ENCODE assay signal across 15 cellular contexts in the genomic region with DNA sequence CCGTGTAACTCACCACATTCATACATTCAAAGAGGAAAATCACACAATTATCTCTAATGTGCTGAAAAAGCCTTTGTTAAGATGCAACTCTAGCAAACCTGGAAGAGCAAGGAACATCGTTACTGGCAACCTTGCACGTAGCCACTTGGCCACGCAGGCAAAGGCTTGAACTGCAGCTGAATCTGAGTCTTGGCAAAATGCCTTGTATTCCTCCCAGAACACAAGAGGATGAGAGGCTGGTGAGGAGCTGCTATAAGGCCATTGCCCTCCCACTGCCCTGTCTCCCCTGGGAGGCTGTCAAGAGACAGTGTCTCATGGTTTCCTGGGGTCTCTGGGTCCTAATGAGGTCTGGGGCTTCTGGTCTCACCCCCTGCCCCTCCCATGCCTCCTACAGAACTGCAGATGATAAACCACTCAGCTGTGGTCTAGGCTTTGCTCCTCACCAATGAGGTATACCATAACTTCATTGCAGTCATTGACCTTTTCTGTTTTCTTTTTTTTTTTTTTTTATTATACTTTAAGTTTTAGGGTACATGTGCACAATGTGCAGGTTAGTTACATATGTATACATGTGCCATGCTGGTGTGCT.
DNase-seq lines count a peak whose midpoint lies in the region; FAIRE-seq and TF ChIP-seq lines count a peak whose summit lies in the region.
"Had no signal": no experiment of that assay in that cellular context is flagged by ENCODE, and none has a peak within 500 bp of the region (broad histone marks: within the 10 kb centered on the region; RNA-seq: fewer than 3 reads in every experiment).

No MANE protein-coding gene starts in this region.

- H4K20me1 ChIP-seq in keratinocyte (ENCODE audit: control insufficient read depth, extremely low read depth, insufficient read depth, low read length), result no peaks in the 10 kb centered on the region

- peak overlapping the region; percentile 87 for H3K4me2 ChIP-seq in keratinocyte (ENCODE audit: control insufficient read depth, extremely low read depth, insufficient read depth, low read depth, low read length)

- H2AFZ ChIP-seq in keratinocyte (ENCODE audit: control insufficient read depth, low read length), result peak overlapping the region; percentile 65

- H3K4me3 ChIP-seq in keratinocyte (ENCODE audit: control insufficient read depth in 2 of 3, extremely low read depth in 1 of 3, insufficient read depth in 2 of 3, low read depth in 1 of 3, low read length in 3 of 3) (peak overlapping the region in 2 of 3 experiments; percentile 37 to 65), dorsolateral prefrontal cortex (no peak overlapping the region)
- H3K4me3 ChIP-seq: gastrocnemius medialis, MG63, prostate gland, tibial artery had no signal

- peak; percentile 92 for DNase-seq in DMS79 treated with DMSO at 0.1 percent for 48 hours (lab: John Stamatoyannopoulos, UW)
- peak; percentile 11 for DNase-seq in NCI-H1694 treated with DMSO at 0.1 percent for 48 hours (lab: John Stamatoyannopoulos, UW)
- peak; percentile 37 for DNase-seq in SK-MEL-5 (ENCODE audit: low read depth, low spot score)
- DNase-seq in keratinocyte (ENCODE audit: low read depth, low spot score), result peak; percentile 60
- DNase-seq in effector CD4-positive, alpha-beta T cell, result no peak
- no peak for DNase-seq in dorsolateral prefrontal cortex
- DNase-seq in activated CD4-positive, alpha-beta T cell treated with anti-CD3 and anti-CD28 coated beads, Interleukin-2, amount 50 U/mL, for 4 hours, result no peak
- no peak for DNase-seq in DMS114 treated with DMSO at 0.1 percent for 48 hours (lab: John Stamatoyannopoulos, UW; ENCODE audit: unreplicated experiment)
- DNase-seq: activated CD8-positive, alpha-beta memory T cell treated with anti-CD3 and anti-CD28 coated beads, Interleukin-2, amount 10 ng/mL, durations not matched to agents 7 days and 5 days; anterior cingulate cortex; gastrocnemius medialis; MG63; tibial artery had no signal

- FAIRE-seq in keratinocyte (lab: Jason Lieb, UNC), result peak; percentile 99
- FAIRE-seq: G401.6 had no signal

- no peaks in the 10 kb centered on the region for H3K36me3 ChIP-seq in keratinocyte (ENCODE audit: control insufficient read depth in 2 of 2, extremely low read depth in 1 of 2, insufficient read depth in 2 of 2, low read length in 2 of 2)
- H3K36me3 ChIP-seq: gastrocnemius medialis, MG63, prostate gland, tibial artery had no signal

- no peaks in the 10 kb centered on the region for H3K9me1 ChIP-seq in keratinocyte (ENCODE audit: control insufficient read depth, extremely low read depth, insufficient read depth, low read length)

- H3K79me2 ChIP-seq in keratinocyte (ENCODE audit: control insufficient read depth, insufficient read depth, low read length), result no peaks in the 10 kb centered on the region

- H3K4me1 ChIP-seq in keratinocyte (ENCODE audit: control insufficient read depth, extremely low read depth, insufficient read depth, low read length), result peaks cover 37% of the 10 kb centered on the region
- H3K4me1 ChIP-seq: gastrocnemius medialis, prostate gland, tibial artery had no signal

- in situ Hi-C loops in SK-MEL-5 (cut with HindIII; ENCODE audit: low pct_unique_long_range_greater_than_20kb, low sequenced_read_pairs), result no loop called here

- no peaks in the 10 kb centered on the region for H3K9me3 ChIP-seq in keratinocyte (ENCODE audit: control insufficient read depth, low read depth, low read length)
- H3K9me3 ChIP-seq: gastrocnemius medialis, MG63, prostate gland, tibial artery had no signal

- intact Hi-C loops in dorsolateral prefrontal cortex (cut with DNase I), result no loop called here

- dilution Hi-C loops in keratinocyte (cut with MboI; ENCODE audit: extremely low pct_ligation_motif_present, low sequenced_read_pairs), result no loop called here

- peak overlapping the region; percentile 64 for H3K9ac ChIP-seq in keratinocyte (ENCODE audit: control insufficient read depth, extremely low read depth, insufficient read depth, low read length)

- H3K27me3 ChIP-seq in keratinocyte (ENCODE audit: control insufficient read depth, extremely low read depth, insufficient read depth, low read length) (no peaks in the 10 kb centered on the region), dorsolateral prefrontal cortex (peaks cover 0 to 21% (median 4%) of the 10 kb centered on the region in 45 donors)
- H3K27me3 ChIP-seq: MG63, tibial artery had no signal

- H3K27ac ChIP-seq in keratinocyte (ENCODE audit: control insufficient read depth, insufficient read depth, low read length) (peak overlapping the region; percentile 76), dorsolateral prefrontal cortex (no peak overlapping the region)
- H3K27ac ChIP-seq: gastrocnemius medialis, prostate gland, tibial artery had no signal

- TF ChIP-seq CTCF in keratinocyte (optimal IDR thresholded peaks at IDR 0.05 in 1 of 3, IDR thresholded peaks at IDR 0.05 in 1 of 3, conservative IDR thresholded peaks at IDR 0.05 in 1 of 3; ENCODE audit: extremely low read depth in 1 of 3, insufficient read depth in 2 of 3, low read length in 3 of 3), result peak; percentile 30 to 37 (median 37)
- no peak for TF ChIP-seq CTCF in dorsolateral prefrontal cortex (IDR thresholded peaks at IDR 0.05 in 54 of 56, conservative IDR thresholded peaks at IDR 0.05 in 2 of 56; ENCODE audit: low read depth in 1 of 56, partially characterized antibody in 56 of 56)

Comparison
In these comparisons a context has a peak if more than half of its experiments do, and no peak if none do; other contexts are left out.
1. DNase-seq: peak in DMS79 treated with DMSO at 0.1 percent for 48 hours (single experiment), NCI-H1694 treated with DMSO at 0.1 percent for 48 hours (single experiment), SK-MEL-5 (single experiment) and keratinocyte (single experiment); none in effector CD4-positive, alpha-beta T cell (single experiment), dorsolateral prefrontal cortex (0 of 10), activated CD4-positive, alpha-beta T cell treated with anti-CD3 and anti-CD28 coated beads, Interleukin-2, amount 50 U/mL, for 4 hours (0 of 2) and DMS114 treated with DMSO at 0.1 percent for 48 hours (single experiment).
2. H3K4me3 ChIP-seq: peak in keratinocyte (2 of 3); none in dorsolateral prefrontal cortex (0 of 59).
3. CTCF ChIP-seq: peak in keratinocyte (3 of 3); none in dorsolateral prefrontal cortex (0 of 56).